ENCODE assay signal across 9 cellular contexts in genomic region chr4:81919238-81919637, GRCh38.
DNase-seq lines count a peak whose midpoint lies in the region; ATAC-seq, FAIRE-seq and TF ChIP-seq lines count a peak whose summit lies in the region.
"Had no signal": no experiment of that assay in that cellular context is flagged by ENCODE, and none has a peak within 500 bp of the region (broad histone marks: within the 10 kb centered on the region; RNA-seq: fewer than 3 reads in every experiment).

No MANE protein-coding gene starts in this region.

- no peak for ATAC-seq in heart left ventricle
- peak; percentile 79 for ATAC-seq in HG02678 (IDR thresholded peaks at IDR 0.05; ENCODE audit: unreplicated experiment)
- peak; percentile 51; the same call in 1 of the 2 replicates for ATAC-seq in PC-3
- ATAC-seq in CD4-positive, alpha-beta T cell (ENCODE audit: poor library complexity), result no peak

- H3K27ac ChIP-seq in cardiac muscle cell (no peak overlapping the region), heart left ventricle (no peak overlapping the region), PC-3 (ENCODE audit: low read length) (no peak overlapping the region), kidney (ENCODE audit: low read depth in 2 of 2, low read length in 2 of 2) (no peak overlapping the region)
- H3K27ac ChIP-seq in CD4-positive, alpha-beta T cell (ENCODE audit: low read depth, low read length), result no peak overlapping the region

- FAIRE-seq in kidney (lab: Jason Lieb, UNC), result no peak

- H3K4me2 ChIP-seq in PC-3 (ENCODE audit: low read length), result no peak overlapping the region

- H3K4me3 ChIP-seq in cardiac muscle cell (no peak overlapping the region), heart left ventricle (no peak overlapping the region), PC-3 (ENCODE audit: low read length) (no peak overlapping the region), kidney (ENCODE audit: low read length in 2 of 2) (no peak overlapping the region)

- DNase-seq in cardiac muscle cell (ENCODE audit: low read depth in 1 of 2, low spot score in 1 of 2), result peak; percentile 38 to 51
- DNase-seq in heart left ventricle, result no peak
- DNase-seq in PC-3, result peak; percentile 22
- no peak for DNase-seq in kidney
- DNase-seq in activated naive CD4-positive, alpha-beta T cell (lab: John Stamatoyannopoulos, UW), result no peak
- no peak for DNase-seq in CD4-positive, alpha-beta T cell
- DNase-seq in immature natural killer cell, result no peak
- DNase-seq: activated naive CD8-positive, alpha-beta T cell treated with anti-CD3 and anti-CD28 coated beads, Interleukin-2, amount 10 ng/mL, durations not matched to agents 7 days and 5 days had no signal

- no peaks in the 10 kb centered on the region for H3K9me3 Mint-ChIP-seq in CD4-positive, alpha-beta T cell
- peaks cover 0 to under 1% (median 0%) of the 10 kb centered on the region in 6 donors for H3K9me3 Mint-ChIP-seq in immature natural killer cell
- H3K9me3 Mint-ChIP-seq: activated naive CD8-positive, alpha-beta T cell treated with anti-CD3 and anti-CD28 coated beads, Interleukin-2, amount 10 ng/mL, durations not matched to agents 7 days and 5 days had no signal

- no peaks in the 10 kb centered on the region for H3K27me3 ChIP-seq in cardiac muscle cell
- peaks cover 0 to 4% (median 0%) of the 10 kb centered on the region in 9 donors for H3K27me3 ChIP-seq in heart left ventricle
- peaks cover 6% of the 10 kb centered on the region; the same call in 1 of the 2 replicates for H3K27me3 ChIP-seq in PC-3 (ENCODE audit: low read length)
- peaks cover 2% of the 10 kb centered on the region for H3K27me3 ChIP-seq in CD4-positive, alpha-beta T cell (ENCODE audit: control insufficient read depth, insufficient read depth, low read length)

- H3K9ac ChIP-seq in PC-3 (ENCODE audit: low read length) (no peak overlapping the region), kidney (ENCODE audit: low read length in 2 of 2) (no peak overlapping the region)

- TF ChIP-seq CTCF in cardiac muscle cell (IDR thresholded peaks at IDR 0.05; ENCODE audit: low read depth, low read length), result peak; percentile 58
- peak in 5 of 12 donors; percentile 6 to 26 (median 13) for TF ChIP-seq CTCF in heart left ventricle (IDR thresholded peaks at IDR 0.05)
- TF ChIP-seq CTCF in PC-3 (conservative IDR thresholded peaks at IDR 0.05; ENCODE audit: low read depth, low read length), result peak; percentile 35; the same call in 1 of the 2 replicates
- peak; percentile 31 for TF ChIP-seq CTCF in kidney (IDR thresholded peaks at IDR 0.05; ENCODE audit: borderline replicate concordance, extremely low read depth, insufficient read depth)
- TF ChIP-seq CTCF in CD4-positive, alpha-beta T cell (IDR thresholded peaks at IDR 0.05), result no peak

- no peaks in the 10 kb centered on the region for H3K9me2 ChIP-seq in PC-3 (replicated peaks; ENCODE audit: low read length)

- no peaks in the 10 kb centered on the region for H3K9me3 ChIP-seq in cardiac muscle cell (ENCODE audit: low read depth)
- no peaks in the 10 kb centered on the region for H3K9me3 ChIP-seq in heart left ventricle
- H3K9me3 ChIP-seq in PC-3 (ENCODE audit: low read length), result no peaks in the 10 kb centered on the region
- no peaks in the 10 kb centered on the region for H3K9me3 ChIP-seq in kidney (ENCODE audit: control insufficient read depth in 1 of 2, low read length in 2 of 2)
- H3K9me3 ChIP-seq in CD4-positive, alpha-beta T cell (ENCODE audit: control insufficient read depth, low read length), result no peaks in the 10 kb centered on the region

- H3K4me1 ChIP-seq in cardiac muscle cell (ENCODE audit: low read depth) (peaks cover 6% of the 10 kb centered on the region), heart left ventricle (peaks cover 0 to 17% (median 0%) of the 10 kb centered on the region in 12 donors), PC-3 (ENCODE audit: insufficient read depth, low read length) (no peaks in the 10 kb centered on the region), kidney (ENCODE audit: control insufficient read depth in 1 of 2, insufficient read depth in 1 of 2, low read depth in 1 of 2, low read length in 2 of 2) (no peaks in the 10 kb centered on the region)

- TF ChIP-seq POLR2A in heart left ventricle (IDR thresholded peaks at IDR 0.05), result no peak

- H3K79me2 ChIP-seq in PC-3 (ENCODE audit: low read length), result no peaks in the 10 kb centered on the region

- H3K4me3 Mint-ChIP-seq in CD4-positive, alpha-beta T cell, result no peak overlapping the region
- no peak overlapping the region for H3K4me3 Mint-ChIP-seq in immature natural killer cell
- H3K4me3 Mint-ChIP-seq: activated naive CD8-positive, alpha-beta T cell treated with anti-CD3 and anti-CD28 coated beads, Interleukin-2, amount 10 ng/mL, durations not matched to agents 7 days and 5 days had no signal

- WGBS in heart left ventricle, 4 donors, result 69 to 81% (median 75%) methylated on average over 4 of the region's 4 CpGs

- H3K27me3 Mint-ChIP-seq in CD4-positive, alpha-beta T cell, result peaks cover 6% of the 10 kb centered on the region
- peaks cover 0 to 4% (median 3%) of the 10 kb centered on the region in 3 donors for H3K27me3 Mint-ChIP-seq in immature natural killer cell (ENCODE audit: low read depth in 3 of 3)

- no peak overlapping the region for H3K27ac Mint-ChIP-seq in CD4-positive, alpha-beta T cell
- H3K27ac Mint-ChIP-seq in immature natural killer cell, result no peak overlapping the region
- H3K27ac Mint-ChIP-seq: activated naive CD8-positive, alpha-beta T cell treated with anti-CD3 and anti-CD28 coated beads, Interleukin-2, amount 10 ng/mL, durations not matched to agents 7 days and 5 days had no signal

- intact Hi-C loops in heart left ventricle (cut with DNase I), result loop anchor here in 1 of 10 donors (10.0 kb wide), 1 partner anchor 454 kb away; no protein-coding TSS in a partner anchor
- intact Hi-C loops in PC-3 (cut with micrococcal nuclease), result no loop called here
- intact Hi-C loops in kidney (cut with DNase I), result no loop called here
- intact Hi-C loops in CD4-positive, alpha-beta T cell (cut with DNase I, micrococcal nuclease), result loop anchor here in 1 of 2 experiments (10.0 kb wide), 1 partner anchor 346 kb away; no protein-coding TSS in a partner anchor

- no peaks in the 10 kb centered on the region for H3K36me3 Mint-ChIP-seq in CD4-positive, alpha-beta T cell (ENCODE audit: low read depth)
- H3K36me3 Mint-ChIP-seq in immature natural killer cell, result no peaks in the 10 kb centered on the region
- H3K36me3 Mint-ChIP-seq: activated naive CD8-positive, alpha-beta T cell treated with anti-CD3 and anti-CD28 coated beads, Interleukin-2, amount 10 ng/mL, durations not matched to agents 7 days and 5 days had no signal

- H3K4me1 Mint-ChIP-seq in CD4-positive, alpha-beta T cell (ENCODE audit: low read depth), result no peaks in the 10 kb centered on the region
- H3K4me1 Mint-ChIP-seq in immature natural killer cell, result no peaks in the 10 kb centered on the region

- BruUV-seq in PC-3 (replicated peaks; lab: Mats Ljungman, UMichigan), result no TSS peak

- H3K36me3 ChIP-seq in cardiac muscle cell, result no peaks in the 10 kb centered on the region
- no peaks in the 10 kb centered on the region for H3K36me3 ChIP-seq in heart left ventricle
- no peaks in the 10 kb centered on the region for H3K36me3 ChIP-seq in PC-3 (ENCODE audit: low read depth, low read length)
- no peaks in the 10 kb centered on the region for H3K36me3 ChIP-seq in kidney (ENCODE audit: control insufficient read depth in 1 of 2, insufficient read depth in 2 of 2, low read length in 2 of 2)

- no peaks in the 10 kb centered on the region for H3F3A ChIP-seq in PC-3 (ENCODE audit: low read length, unreplicated experiment)

- CTCF ChIA-PET in PC-3 (lab: Charles Lee), result no interaction called here
- CTCF ChIA-PET in CD4-positive, alpha-beta T cell (lab: Charles Lee), result interaction anchor here (0.9 kb wide), 1 partner anchor 452 kb away, joined by 3 read pairs; no protein-coding TSS in a partner anchor

- POLR2A ChIA-PET in PC-3 (lab: Charles Lee; ENCODE audit: unreplicated experiment), result no interaction called here
- POLR2A ChIA-PET in CD4-positive, alpha-beta T cell (lab: Charles Lee), result interaction anchor here (0.6 kb wide), 1 partner anchor 37 kb away, joined by 3 read pairs; no protein-coding TSS in a partner anchor

- H4K20me1 ChIP-seq in PC-3 (ENCODE audit: low read length), result no peaks in the 10 kb centered on the region

- no peak overlapping the region for H2AFZ ChIP-seq in PC-3 (ENCODE audit: low read length)

Comparison
In these comparisons a context has a peak if more than half of its experiments do, and no peak if none do; other contexts are left out.
1. DNase-seq: peak in cardiac muscle cell (2 of 2) and PC-3 (single experiment); none in heart left ventricle (0 of 5), kidney (single experiment), activated naive CD4-positive, alpha-beta T cell (0 of 4), CD4-positive, alpha-beta T cell (0 of 10) and immature natural killer cell (0 of 3).
2. ATAC-seq: peak in HG02678 (single experiment) and PC-3 (single experiment); none in heart left ventricle (0 of 4) and CD4-positive, alpha-beta T cell (single experiment).